In genomic region chr5:34656001-34656699, GRCh38 we compare ENCODE assay signal across 8 cellular contexts. TPM values are rescaled to one million over a fixed set of nuclear protein-coding genes. Genes with fewer than 3 reads are reported as not detected.
DNase-seq lines count a peak whose midpoint lies in the region; ATAC-seq and TF ChIP-seq lines count a peak whose summit lies in the region.

Gene RAI14, plus strand, starts transcription at chr5:34656328. Its CDS starts 30,592 bp downstream, at chr5:34686920.

- TF ChIP-seq CTCF in GM13977 (IDR thresholded peaks at IDR 0.05; ENCODE audit: extremely low read depth, insufficient read depth, missing control alignments) (no peak), foreskin keratinocyte (conservative IDR thresholded peaks at IDR 0.05) (peak; percentile 44), transverse colon (IDR thresholded peaks at IDR 0.05) (no peak)

- intact Hi-C loops in transverse colon (cut with DNase I; ENCODE audit: low total_unique reads): loop anchor here (10.0 kb wide), 1 partner anchor 131 kb away; no protein-coding TSS in a partner anchor

- in situ Hi-C loops in GM13977 (cut with MboI; ENCODE audit: low pct_unique_long_range_greater_than_20kb, low sequenced_read_pairs, unreplicated experiment): no loop called here
- in situ Hi-C loops in transverse colon (cut with MboI; ENCODE audit: low pct_ligation_motif_present in 1 of 4, low pct_unique_long_range_greater_than_20kb in 1 of 4, low sequenced_read_pairs in 3 of 4): no loop called here

- H3K27ac ChIP-seq in foreskin keratinocyte: peak within 1 kb of the TSS; percentile 21
- H3K27ac ChIP-seq in transverse colon: peak within 1 kb of the TSS; percentile 89 to 94 (median 92)

- peak within 1 kb of the TSS; percentile 92 for H3K4me3 Mint-ChIP-seq in activated naive CD4-positive, alpha-beta T cell treated with anti-CD3 and anti-CD28 coated beads, Interleukin-2, amount 50 U/mL, for 24 hours
- peak within 1 kb of the TSS; percentile 88 to 99 (median 92) for H3K4me3 Mint-ChIP-seq in naive B cell

- H3K27me3 Mint-ChIP-seq in activated naive CD4-positive, alpha-beta T cell treated with anti-CD3 and anti-CD28 coated beads, Interleukin-2, amount 50 U/mL, for 24 hours: peaks cover 21% of the 10 kb centered on the region
- peaks cover 30 to 54% (median 50%) of the 10 kb centered on the region in 3 donors for H3K27me3 Mint-ChIP-seq in naive B cell

- peak within 1 kb of the TSS; percentile 73 for H3K27ac Mint-ChIP-seq in activated naive CD4-positive, alpha-beta T cell treated with anti-CD3 and anti-CD28 coated beads, Interleukin-2, amount 50 U/mL, for 24 hours
- peak within 1 kb of the TSS in 5 of 6 donors; percentile 33 to 93 (median 85) for H3K27ac Mint-ChIP-seq in naive B cell

- H3K4me1 Mint-ChIP-seq in activated naive CD4-positive, alpha-beta T cell treated with anti-CD3 and anti-CD28 coated beads, Interleukin-2, amount 50 U/mL, for 24 hours: peaks cover 26% of the 10 kb centered on the region
- peaks cover 19 to 27% (median 20%) of the 10 kb centered on the region in 3 donors for H3K4me1 Mint-ChIP-seq in naive B cell

- H3K27me3 ChIP-seq in foreskin keratinocyte (peaks cover 4% of the 10 kb centered on the region), transverse colon (no peaks in the 10 kb centered on the region)

- H3K4me3 ChIP-seq in transverse colon: peak within 1 kb of the TSS; percentile 72 to 91 (median 87)

- no peaks in the 10 kb centered on the region for H3K36me3 ChIP-seq in transverse colon

- H3K9me3 ChIP-seq in transverse colon: no peaks in the 10 kb centered on the region

- no peak for TF ChIP-seq EP300 in transverse colon (IDR thresholded peaks at IDR 0.05; ENCODE audit: low read depth)

- TF ChIP-seq POLR2A in transverse colon (IDR thresholded peaks at IDR 0.05): peak; percentile 8

- 2% methylated on average over 39 of the region's 79 CpGs; no CpG with 5 or more reads in 1 of the 2 donors for WGBS in transverse colon (ENCODE audit: low coverage in 1 of 2), 2 donors

- no peaks in the 10 kb centered on the region for H3K36me3 Mint-ChIP-seq in activated naive CD4-positive, alpha-beta T cell treated with anti-CD3 and anti-CD28 coated beads, Interleukin-2, amount 50 U/mL, for 24 hours
- H3K36me3 Mint-ChIP-seq in naive B cell: no peaks in the 10 kb centered on the region

- H3K9me3 Mint-ChIP-seq in activated naive CD4-positive, alpha-beta T cell treated with anti-CD3 and anti-CD28 coated beads, Interleukin-2, amount 50 U/mL, for 24 hours: no peaks in the 10 kb centered on the region
- no peaks in the 10 kb centered on the region for H3K9me3 Mint-ChIP-seq in naive B cell

- no peaks in the 10 kb centered on the region for H3K4me1 ChIP-seq in foreskin keratinocyte
- peaks cover 5 to 22% (median 14%) of the 10 kb centered on the region in 4 donors for H3K4me1 ChIP-seq in transverse colon

- DNase-seq in A172 (ENCODE audit: low spot score) (peak; percentile 65), GM13977 (ENCODE audit: low spot score) (peak; percentile 56), NCI-H69 (lab: John Stamatoyannopoulos, UW) (peak; percentile 96), foreskin keratinocyte (peak; percentile 42 to 45), naive B cell (no peak), transverse colon (peak; percentile 73)

- ATAC-seq in foreskin keratinocyte (peak; percentile 74), naive B cell (ENCODE audit: low read depth in 2 of 2) (peak; percentile 24 to 36), GM19452 (IDR thresholded peaks at IDR 0.05; ENCODE audit: unreplicated experiment) (no peak)

RNA-seq across cellular contexts. Expression of gene RAI14, which starts in this region (rescaled TPM):
- total RNA-seq in A172 (2014; rRNA removed; shearing (Covaris generic)): 66.0 and 74.9 TPM in 2 replicates
- total RNA-seq in foreskin keratinocyte (37.8 and 38.1 TPM in 2 replicates), transverse colon (10 to 100 TPM; 13.9 to 18.3 (median 15.3) TPM)
- polyA plus RNA-seq in foreskin keratinocyte (9.0 and 10.9 TPM in 2 replicates), naive B cell (ENCODE audit: low read depth in 6 of 6) (1 to 10 TPM in 2 of 6 donors, under 1 TPM in 2, not detected in 2; 0.08 to 2.4 (median 1.2) TPM)
